ENCODE assay signal across 21 cellular contexts in genomic region chr2:95374029-95374428, GRCh38.
"Had no signal": no experiment of that assay in that cellular context is flagged by ENCODE, and none has a peak within 500 bp of the region (broad histone marks: within the 10 kb centered on the region; RNA-seq: fewer than 3 reads in every experiment).

No MANE protein-coding gene starts in this region.

- ATAC-seq: effector memory CD8-positive, alpha-beta T cell; heart left ventricle; left lung; right lobe of liver had no signal

- H3K4me3 ChIP-seq: ascending aorta, breast epithelium, heart left ventricle, left lung, prostate gland, right lobe of liver, stomach, testis, upper lobe of left lung had no signal

- H3K36me3 ChIP-seq: breast epithelium, left lung, prostate gland, right lobe of liver, upper lobe of left lung had no signal

- DNase-seq: activated CD4-positive, alpha-beta T cell treated with anti-CD3 and anti-CD28 coated beads for 1 hour; activated CD4-positive, alpha-beta T cell treated with anti-CD3 and anti-CD28 coated beads, Interleukin-2, amount 50 U/mL, for 48 hours; activated T-cell treated with anti-CD3 and anti-CD28 coated beads, Interleukin-2, amount 50 U/mL, for 24 hours; dermis blood vessel endothelial cell; effector memory CD8-positive, alpha-beta T cell; heart left ventricle; occipital lobe; stimulated activated CD4-positive, alpha-beta T cell treated with anti-CD3 and anti-CD28 coated beads, Interleukin-1b, Interleukin-23, amount 100 ng/mL, for 48 hours; stomach; T-helper 1 cell; testis; upper lobe of left lung had no signal

- H3K9me3 ChIP-seq: ascending aorta, prostate gland, right lobe of liver, testis, upper lobe of left lung had no signal

- H3K27me3 ChIP-seq: ascending aorta, breast epithelium, heart left ventricle, right lobe of liver, stomach, testis had no signal

- H3K27ac ChIP-seq: ascending aorta, breast epithelium, epithelial cell of prostate, heart left ventricle, left lung, prostate gland, right lobe of liver, stomach, testis, upper lobe of left lung, VCaP had no signal

- H3K4me1 ChIP-seq: ascending aorta, breast epithelium, heart left ventricle, left lung, prostate gland, right lobe of liver, stomach, testis, upper lobe of left lung had no signal

- FAIRE-seq: frontal cortex, islet of Langerhans had no signal
